ENCODE assay signal across 20 cellular contexts in the genomic region with DNA sequence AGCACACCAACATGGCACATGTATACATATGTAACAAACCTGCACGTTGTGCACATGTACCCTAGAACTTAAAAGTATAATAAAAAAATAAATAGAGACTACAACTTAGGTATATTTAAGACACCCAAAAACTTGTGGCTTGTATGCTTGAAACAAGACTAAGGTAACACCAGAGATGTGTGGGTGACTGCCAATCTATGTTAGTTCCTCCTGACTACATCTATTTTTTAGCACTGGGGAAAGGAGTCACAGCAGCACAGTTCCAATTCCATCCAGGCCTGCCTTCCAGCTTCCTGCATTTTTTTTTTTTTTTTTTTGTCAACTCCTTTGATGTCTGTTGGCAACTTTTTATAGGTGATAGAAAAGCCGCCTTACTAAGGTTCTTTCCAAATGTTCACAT. TPM values are rescaled to one million over a fixed set of nuclear protein-coding genes. Genes with fewer than 3 reads are reported as not detected.
DNase-seq lines count a peak whose midpoint lies in the region; ATAC-seq and TF ChIP-seq lines count a peak whose summit lies in the region.
"Had no signal": no experiment of that assay in that cellular context is flagged by ENCODE, and none has a peak within 500 bp of the region (broad histone marks: within the 10 kb centered on the region; RNA-seq: fewer than 3 reads in every experiment).

No MANE protein-coding gene starts in this region.

- no peaks in the 10 kb centered on the region for H3K9me3 Mint-ChIP-seq in stimulated activated naive CD8-positive, alpha-beta T cell treated with anti-CD3 and anti-CD28 coated beads, Interleukin-15, Interleukin-2, amounts not matched to agents 100 ng/mL and 50 ng/mL, for 24 hours
- H3K9me3 Mint-ChIP-seq in stimulated activated naive CD8-positive, alpha-beta T cell treated with anti-CD3 and anti-CD28 coated beads, Interleukin-15, amount 100 ng/mL, for 72 hours: no peaks in the 10 kb centered on the region
- no peaks in the 10 kb centered on the region for H3K9me3 Mint-ChIP-seq in chondrocyte (ENCODE audit: low read depth)

- H3K4me3 Mint-ChIP-seq in stimulated activated naive CD8-positive, alpha-beta T cell treated with anti-CD3 and anti-CD28 coated beads, Interleukin-15, Interleukin-2, amounts not matched to agents 100 ng/mL and 50 ng/mL, for 24 hours: no peak overlapping the region
- H3K4me3 Mint-ChIP-seq in stimulated activated naive CD8-positive, alpha-beta T cell treated with anti-CD3 and anti-CD28 coated beads, Interleukin-15, amount 100 ng/mL, for 72 hours: no peak overlapping the region
- H3K4me3 Mint-ChIP-seq in chondrocyte (ENCODE audit: unreplicated experiment): no peak overlapping the region

- TF ChIP-seq CTCF in Panc1 (IDR thresholded peaks at IDR 0.05): no peak
- no peak for TF ChIP-seq CTCF in chondrocyte (IDR thresholded peaks at IDR 0.05)

- no TSS peak for BruUV-seq in Panc1 (replicated peaks; lab: Mats Ljungman, UMichigan)

- CTCF ChIA-PET in Panc1 (lab: Charles Lee): interaction anchor here (0.7 kb wide), 1 partner anchor 1536 kb away, joined by 7 read pairs; no protein-coding TSS in a partner anchor

- peaks cover 2% of the 10 kb centered on the region for H3K4me1 Mint-ChIP-seq in stimulated activated naive CD8-positive, alpha-beta T cell treated with anti-CD3 and anti-CD28 coated beads, Interleukin-15, Interleukin-2, amounts not matched to agents 100 ng/mL and 50 ng/mL, for 24 hours (ENCODE audit: low read depth)
- peaks cover 2% of the 10 kb centered on the region for H3K4me1 Mint-ChIP-seq in stimulated activated naive CD8-positive, alpha-beta T cell treated with anti-CD3 and anti-CD28 coated beads, Interleukin-15, amount 100 ng/mL, for 72 hours
- H3K4me1 Mint-ChIP-seq in chondrocyte (ENCODE audit: low read depth): peaks cover 19% of the 10 kb centered on the region

- no peaks in the 10 kb centered on the region for H3K9me3 ChIP-seq in Panc1 (ENCODE audit: control insufficient read depth, insufficient read depth, low read depth, low read length)
- H3K9me3 ChIP-seq: BE2C, SK-N-SH had no signal

- H3K27ac ChIP-seq in Panc1 (ENCODE audit: low read length): no peak overlapping the region
- H3K27ac ChIP-seq: PC-9, RWPE1 had no signal

- intact Hi-C loops in Panc1 (cut with micrococcal nuclease; ENCODE audit: unreplicated experiment): no loop called here

- H3K27ac Mint-ChIP-seq in stimulated activated naive CD8-positive, alpha-beta T cell treated with anti-CD3 and anti-CD28 coated beads, Interleukin-15, Interleukin-2, amounts not matched to agents 100 ng/mL and 50 ng/mL, for 24 hours: peak overlapping the region; percentile 58
- H3K27ac Mint-ChIP-seq in stimulated activated naive CD8-positive, alpha-beta T cell treated with anti-CD3 and anti-CD28 coated beads, Interleukin-15, amount 100 ng/mL, for 72 hours: no peak overlapping the region
- no peak overlapping the region for H3K27ac Mint-ChIP-seq in chondrocyte (ENCODE audit: unreplicated experiment)

- DNase-seq in stimulated activated naive CD8-positive, alpha-beta T cell treated with anti-CD3 and anti-CD28 coated beads, Interleukin-15, amount 100 ng/mL, for 72 hours: no peak
- DNase-seq in Panc1 (ENCODE audit: low read depth, low spot score) (no peak), left lobe of liver (ENCODE audit: low spot score) (no peak), ecto neural progenitor cell (ENCODE audit: low spot score) (no peak), chondrocyte (ENCODE audit: low spot score) (no peak), DMS79 (lab: John Stamatoyannopoulos, UW) (no peak)
- DNase-seq: BE2C, DMS79 treated with DMSO at 0.1 percent for 48 hours, KBM-7, MM.1S, NCI-H1048, NCI-H1417 treated with DMSO at 0.1 percent for 48 hours, NCI-H187 treated with DMSO at 0.1 percent for 48 hours, NCI-H510A, NCI-H748 treated with DMSO at 0.1 percent for 48 hours, PC-9, SIG-M5, SK-N-SH had no signal

- H3K4me3 ChIP-seq in Panc1 (ENCODE audit: low read depth in 2 of 2, low read length in 2 of 2): no peak overlapping the region
- H3K4me3 ChIP-seq: PC-9 had no signal

- H3K27me3 ChIP-seq in Panc1 (ENCODE audit: control insufficient read depth, insufficient read depth, low read length): no peaks in the 10 kb centered on the region
- H3K27me3 ChIP-seq: BE2C had no signal

- POLR2A ChIA-PET in Panc1 (lab: Charles Lee): no interaction called here

- H3K27me3 Mint-ChIP-seq in stimulated activated naive CD8-positive, alpha-beta T cell treated with anti-CD3 and anti-CD28 coated beads, Interleukin-15, Interleukin-2, amounts not matched to agents 100 ng/mL and 50 ng/mL, for 24 hours: no peaks in the 10 kb centered on the region
- H3K27me3 Mint-ChIP-seq in stimulated activated naive CD8-positive, alpha-beta T cell treated with anti-CD3 and anti-CD28 coated beads, Interleukin-15, amount 100 ng/mL, for 72 hours: no peaks in the 10 kb centered on the region
- H3K27me3 Mint-ChIP-seq in chondrocyte (ENCODE audit: low read depth): no peaks in the 10 kb centered on the region

- in situ Hi-C loops in Panc1 (cut with HindIII; ENCODE audit: low pct_unique_long_range_greater_than_20kb, low sequenced_read_pairs): no loop called here

- no peak for ATAC-seq in stimulated activated naive CD8-positive, alpha-beta T cell treated with anti-CD3 and anti-CD28 coated beads, Interleukin-15, amount 100 ng/mL, for 72 hours
- 0 out of 2 replicates have a peak, but pooled peaks have one; percentile 45 for ATAC-seq in Panc1
- ATAC-seq in left lobe of liver: peak; percentile 35

- H3K4me1 ChIP-seq in Panc1 (ENCODE audit: control insufficient read depth, insufficient read depth, low read length): no peaks in the 10 kb centered on the region; the same call in 1 of the 2 replicates
- H3K4me1 ChIP-seq: BE2C had no signal

- peaks cover 32% of the 10 kb centered on the region for H3K36me3 ChIP-seq in Panc1 (ENCODE audit: control insufficient read depth, insufficient read depth, low read length)

- peaks cover 58% of the 10 kb centered on the region for H3K36me3 Mint-ChIP-seq in stimulated activated naive CD8-positive, alpha-beta T cell treated with anti-CD3 and anti-CD28 coated beads, Interleukin-15, Interleukin-2, amounts not matched to agents 100 ng/mL and 50 ng/mL, for 24 hours (ENCODE audit: low read depth)
- H3K36me3 Mint-ChIP-seq in chondrocyte (ENCODE audit: low read depth): peaks cover 10% of the 10 kb centered on the region

RNA-seq across cellular contexts. Expression of gene C2orf69, which starts 18.2 kb away (rescaled TPM):
- total RNA-seq in Panc1 (2021; ENCODE audit: unreplicated experiment) (21.8 TPM), left lobe of liver (6.9 TPM), chondrocyte (8.9 to 10.1 TPM (median 9.8 TPM) in 3 replicates)
- 13.0 TPM for polyA plus RNA-seq in Panc1 (2012; ENCODE audit: insufficient read length)

RNA-seq across cellular contexts. Expression of gene TYW5, which starts 26.0 kb away (rescaled TPM):
- total RNA-seq in Panc1 (2021; ENCODE audit: unreplicated experiment): 7.1 TPM
- polyA plus RNA-seq in Panc1 (2012; ENCODE audit: insufficient read length): 4.6 TPM
- 3.7 TPM for total RNA-seq in left lobe of liver
- 5.1 to 6.8 TPM (median 6.0 TPM) in 3 replicates for total RNA-seq in chondrocyte

RNA-seq across cellular contexts. Expression of gene MAIP1, which starts 26.1 kb away (rescaled TPM):
- total RNA-seq in Panc1 (2021; ENCODE audit: unreplicated experiment) (20.9 TPM), left lobe of liver (29.5 TPM), chondrocyte (9.4 to 15.1 TPM (median 14.6 TPM) in 3 replicates)
- polyA plus RNA-seq in Panc1 (2012; ENCODE audit: insufficient read length): 18.7 TPM
